In the genomic region with DNA sequence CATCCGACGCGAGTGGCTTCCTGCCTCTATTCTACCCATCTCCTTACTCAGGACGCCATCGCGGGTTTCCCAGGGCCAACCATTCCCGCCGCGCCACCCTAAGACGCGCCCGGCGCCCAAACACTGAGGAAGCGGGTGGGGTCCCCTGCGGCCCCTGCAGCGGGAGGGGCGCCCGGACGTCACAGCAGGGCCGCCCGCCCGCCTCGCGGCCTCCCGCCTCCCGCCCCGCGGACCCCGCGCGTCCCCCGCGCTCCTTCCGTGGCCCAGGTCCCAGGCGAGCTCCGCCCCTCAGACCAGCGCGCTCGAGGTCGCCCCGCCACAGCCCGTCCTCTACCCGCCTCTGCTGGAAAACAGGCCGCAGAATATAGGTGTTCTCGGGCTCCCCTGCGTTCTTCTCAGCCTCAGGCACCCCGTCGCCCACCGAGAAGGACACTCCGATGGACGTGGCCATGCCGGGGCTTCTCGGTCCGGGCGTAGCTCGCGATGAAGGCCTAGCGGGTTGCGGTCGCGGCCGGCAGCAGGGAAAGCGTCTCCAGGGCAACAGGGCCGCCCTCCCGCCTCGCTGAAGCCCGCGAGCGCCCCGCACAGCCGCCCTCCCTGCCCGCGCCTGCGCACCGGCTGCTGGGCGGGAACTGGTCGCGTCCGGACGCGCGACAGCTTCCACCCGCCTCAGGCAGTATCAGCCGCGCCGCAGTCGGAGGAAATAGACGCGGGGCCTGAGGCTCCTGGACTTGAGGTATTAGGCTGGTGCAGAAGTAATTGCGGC, we compare ENCODE assay signal across 8 cellular contexts. TPM values are rescaled to one million over a fixed set of nuclear protein-coding genes. Genes with fewer than 3 reads are reported as not detected.
DNase-seq lines count a peak whose midpoint lies in the region; ATAC-seq and TF ChIP-seq lines count a peak whose summit lies in the region.

A gene (minus strand): TSS at position 539 of the 766 bp plus-strand sequence. CDS start 88 bp downstream, at position 451.

- no peaks in the 10 kb centered on the region for H3K9me3 ChIP-seq in upper lobe of left lung

- H3K4me3 ChIP-seq in GM12865 (ENCODE audit: low read depth, low read length) = peak within 1 kb of the TSS; percentile 68
- peak within 1 kb of the TSS; percentile 77 to 86 (median 80) for H3K4me3 ChIP-seq in upper lobe of left lung

- H3K4me1 Mint-ChIP-seq in activated naive CD8-positive, alpha-beta T cell treated with anti-CD3 and anti-CD28 coated beads, Interleukin-2, amount 50 U/mL, for 24 hours = peaks cover 13% of the 10 kb centered on the region

- 0% methylated on average over 7 to 17 of the region's 90 CpGs for WGBS in upper lobe of left lung, 2 donors

- peak within 1 kb of the TSS; percentile 87 to 97 (median 90) for H3K27ac ChIP-seq in upper lobe of left lung

- no peaks in the 10 kb centered on the region for H3K27me3 Mint-ChIP-seq in activated naive CD8-positive, alpha-beta T cell treated with anti-CD3 and anti-CD28 coated beads, Interleukin-2, amount 50 U/mL, for 24 hours

- intact Hi-C loops in cardiac septum (cut with DNase I) (loop anchor here (1.0 kb wide), 1 partner anchor 114 kb away; a partner anchor contains a TSS), posterior cingulate gyrus (cut with DNase I) (loop anchor here (2.0 to 5.0 kb wide), 3 partner anchors 113 to 624 kb away; a partner anchor contains a TSS)

- no peaks in the 10 kb centered on the region for H3K27me3 ChIP-seq in upper lobe of left lung

- peaks cover 0 to 4% (median 0%) of the 10 kb centered on the region in 4 donors for H3K36me3 ChIP-seq in upper lobe of left lung

- H3K36me3 Mint-ChIP-seq in activated naive CD8-positive, alpha-beta T cell treated with anti-CD3 and anti-CD28 coated beads, Interleukin-2, amount 50 U/mL, for 24 hours (ENCODE audit: low read depth) = no peaks in the 10 kb centered on the region

- peak in 3 of 4 donors; percentile 58 to 89 (median 62) for TF ChIP-seq POLR2A in upper lobe of left lung (IDR thresholded peaks at IDR 0.05)

- TF ChIP-seq CTCF in GM12865 (IDR thresholded peaks at IDR 0.05; ENCODE audit: insufficient read depth, low read depth, low read length, missing control alignments) = no peak
- TF ChIP-seq CTCF in upper lobe of left lung (IDR thresholded peaks at IDR 0.05) = peak in 1 of 6 experiments; percentile 17

- H3K9me3 Mint-ChIP-seq in activated naive CD8-positive, alpha-beta T cell treated with anti-CD3 and anti-CD28 coated beads, Interleukin-2, amount 50 U/mL, for 24 hours = no peaks in the 10 kb centered on the region

- DNase-seq in GM12865 (ENCODE audit: low read depth) (peak; percentile 96), NCI-H128 (lab: John Stamatoyannopoulos, UW; ENCODE audit: unreplicated experiment) (peak; percentile 81), SW 1271 (lab: John Stamatoyannopoulos, UW) (peak; percentile 55 to 85), cardiac septum (ENCODE audit: low spot score) (peak; percentile 95), posterior cingulate gyrus (peak; percentile 80 to 98 (median 88)), upper lobe of left lung (peak; percentile 93 to 97)
- peak; percentile 89 for DNase-seq in activated naive CD8-positive, alpha-beta T cell treated with anti-CD3 and anti-CD28 coated beads, Interleukin-2, amount 50 U/mL, for 24 hours

- peaks cover 0 to 5% (median 2%) of the 10 kb centered on the region in 4 donors for H3K4me1 ChIP-seq in upper lobe of left lung

- peak within 1 kb of the TSS; percentile 92 for H3K27ac Mint-ChIP-seq in activated naive CD8-positive, alpha-beta T cell treated with anti-CD3 and anti-CD28 coated beads, Interleukin-2, amount 50 U/mL, for 24 hours

- TF ChIP-seq EP300 in upper lobe of left lung (IDR thresholded peaks at IDR 0.05) = no peak

- ATAC-seq in HG02642 (IDR thresholded peaks at IDR 0.05; ENCODE audit: poor library complexity, unreplicated experiment) (peak; percentile 88), upper lobe of left lung (ENCODE audit: low FRiP score in 2 of 2) (peak; percentile 96 to 99)
- peak; percentile 90 for ATAC-seq in activated naive CD8-positive, alpha-beta T cell treated with anti-CD3 and anti-CD28 coated beads, Interleukin-2, amount 50 U/mL, for 24 hours

- peak within 1 kb of the TSS; percentile 89 for H3K4me3 Mint-ChIP-seq in activated naive CD8-positive, alpha-beta T cell treated with anti-CD3 and anti-CD28 coated beads, Interleukin-2, amount 50 U/mL, for 24 hours

RNA-seq across cellular contexts. Expression of the gene that starts here (rescaled TPM):
- 5.0 TPM for total RNA-seq in cardiac septum
- 10 to 100 TPM in 1 of 6 donors, 1 to 10 TPM in 5; 2.3 to 10.4 (median 4.4) TPM for total RNA-seq in upper lobe of left lung

Comparison
In these comparisons a context has a peak if more than half of its experiments do, and no peak if none do; other contexts are left out.
1. Peak in every context shown above with its lines: DNase-seq, ATAC-seq, H3K4me3 ChIP-seq and H3K27ac ChIP-seq.